Comparison of ENCODE assay signal across 9 cellular contexts in genomic region chr11:66882540-66882939, GRCh38. TPM values are rescaled to one million over a fixed set of nuclear protein-coding genes. Genes with fewer than 3 reads are reported as not detected.
DNase-seq lines count a peak whose midpoint lies in the region; ATAC-seq and TF ChIP-seq lines count a peak whose summit lies in the region.
"Had no signal": no experiment of that assay in that cellular context is flagged by ENCODE, and none has a peak within 500 bp of the region (broad histone marks: within the 10 kb centered on the region; RNA-seq: fewer than 3 reads in every experiment).

No MANE protein-coding gene starts in this region.

- H3K27me3 ChIP-seq in cardiac muscle cell (no peaks in the 10 kb centered on the region), heart right ventricle (no peaks in the 10 kb centered on the region)

- H3K36me3 Mint-ChIP-seq in brain (no peaks in the 10 kb centered on the region), type B pancreatic cell (no peaks in the 10 kb centered on the region)

- DNase-seq in cardiac muscle cell (ENCODE audit: low read depth in 1 of 2, low spot score in 1 of 2) = no peak
- no peak for DNase-seq in heart right ventricle
- DNase-seq in mucosa of descending colon = peak in 1 of 3 donors; percentile 44
- DNase-seq in type B pancreatic cell (ENCODE audit: extremely low spot score, unreplicated experiment) = no peak
- DNase-seq in glomerular visceral epithelial cell (ENCODE audit: extremely low spot score) = no peak
- no peak for DNase-seq in DMS114 treated with DMSO at 0.1 percent for 48 hours (lab: John Stamatoyannopoulos, UW; ENCODE audit: unreplicated experiment)
- no peak for DNase-seq in NK-92 (lab: John Stamatoyannopoulos, UW; ENCODE audit: unreplicated experiment)
- DNase-seq: mammary epithelial cell had no signal

- H3K9me3 ChIP-seq in cardiac muscle cell (ENCODE audit: low read depth) (no peaks in the 10 kb centered on the region), heart right ventricle (no peaks in the 10 kb centered on the region), mucosa of descending colon (no peaks in the 10 kb centered on the region)

- peak overlapping the region; percentile 72 for H3K27ac ChIP-seq in cardiac muscle cell
- no peak overlapping the region for H3K27ac ChIP-seq in heart right ventricle

- TF ChIP-seq CTCF in cardiac muscle cell (IDR thresholded peaks at IDR 0.05; ENCODE audit: low read depth, low read length) = no peak
- no peak for TF ChIP-seq CTCF in heart right ventricle (IDR thresholded peaks at IDR 0.05)
- TF ChIP-seq CTCF in brain (conservative IDR thresholded peaks at IDR 0.05) = no peak
- TF ChIP-seq CTCF in mucosa of descending colon (IDR thresholded peaks at IDR 0.05) = no peak
- TF ChIP-seq CTCF in type B pancreatic cell (conservative IDR thresholded peaks at IDR 0.05) = no peak

- peaks cover 4% of the 10 kb centered on the region for H3K27me3 Mint-ChIP-seq in brain
- no peaks in the 10 kb centered on the region for H3K27me3 Mint-ChIP-seq in type B pancreatic cell

- H3K4me3 ChIP-seq in cardiac muscle cell = no peak overlapping the region
- no peak overlapping the region for H3K4me3 ChIP-seq in heart right ventricle
- no peak overlapping the region for H3K4me3 ChIP-seq in mucosa of descending colon

- H3K9me3 Mint-ChIP-seq in brain = peaks cover 0 to under 1% (median 0%) of the 10 kb centered on the region in 5 experiments
- H3K9me3 Mint-ChIP-seq in type B pancreatic cell = no peaks in the 10 kb centered on the region

- H3K4me1 Mint-ChIP-seq in brain (peaks cover 71% of the 10 kb centered on the region), type B pancreatic cell (ENCODE audit: unreplicated experiment) (peaks cover 36% of the 10 kb centered on the region)

- H3K4me1 ChIP-seq in cardiac muscle cell (ENCODE audit: low read depth) (peaks cover 36% of the 10 kb centered on the region), heart right ventricle (peaks cover 0 to 15% (median 8%) of the 10 kb centered on the region in 9 donors), mucosa of descending colon (ENCODE audit: low read depth) (peaks cover 4% of the 10 kb centered on the region)

- H3K4me3 Mint-ChIP-seq in brain = peak overlapping the region; percentile 38 to 82 (median 77)
- no peak overlapping the region for H3K4me3 Mint-ChIP-seq in type B pancreatic cell

- H3K27ac Mint-ChIP-seq in brain = peak overlapping the region; percentile 95 to 99 (median 99)
- peak overlapping the region; percentile 46 for H3K27ac Mint-ChIP-seq in type B pancreatic cell

- H3K36me3 ChIP-seq in cardiac muscle cell = no peaks in the 10 kb centered on the region
- no peaks in the 10 kb centered on the region for H3K36me3 ChIP-seq in heart right ventricle
- no peaks in the 10 kb centered on the region for H3K36me3 ChIP-seq in mucosa of descending colon (ENCODE audit: low read depth)

- intact Hi-C loops in heart right ventricle (cut with DNase I) = loop anchor here in 2 of 10 donors (2.0 to 5.0 kb wide), 2 partner anchors 188 to 190 kb away; no protein-coding TSS in a partner anchor
- intact Hi-C loops in mucosa of descending colon (cut with DNase I, micrococcal nuclease) = no loop called here

- ATAC-seq in heart right ventricle = no peak
- ATAC-seq in mucosa of descending colon = peak; percentile 40

- WGBS in heart right ventricle, 2 donors = 70 to 72% methylated on average over 11 to 12 of the region's 12 CpGs

RNA-seq across cellular contexts. Expression of gene LRFN4, which starts 25.7 kb away (rescaled TPM):
- total RNA-seq in cardiac muscle cell (40.6 and 50.4 TPM in 2 replicates), heart right ventricle (10 to 100 TPM in 9 of 10 donors, 1 to 10 TPM in 1; 9.1 to 20.7 (median 13.6) TPM), mucosa of descending colon (10 to 100 TPM; 20.3 to 29.1 (median 27.8) TPM), type B pancreatic cell (ENCODE audit: low replicate concordance) (10.1 and 28.5 TPM in 2 replicates)
- polyA plus RNA-seq in cardiac muscle cell (41.6 and 57.8 TPM in 2 replicates), heart right ventricle (10 to 100 TPM; 13.7 to 33.1 TPM), brain (ENCODE audit: insufficient read depth, low read depth, low replicate concordance) (34.4 TPM)

RNA-seq across cellular contexts. Expression of gene RCE1, which starts 39.3 kb away (rescaled TPM):
- total RNA-seq in cardiac muscle cell (19.5 and 24.4 TPM in 2 replicates), heart right ventricle (1 to 10 TPM; 2.5 to 7.5 (median 4.9) TPM), mucosa of descending colon (10 to 100 TPM; 24.9 to 27.2 (median 27.2) TPM), type B pancreatic cell (ENCODE audit: low replicate concordance) (25.0 and 29.9 TPM in 2 replicates)
- polyA plus RNA-seq in cardiac muscle cell (19.9 and 25.2 TPM in 2 replicates), heart right ventricle (1 to 10 TPM; 3.4 to 9.2 TPM), brain (ENCODE audit: insufficient read depth, low read depth, low replicate concordance) (24.2 TPM)
